In the genomic region with DNA sequence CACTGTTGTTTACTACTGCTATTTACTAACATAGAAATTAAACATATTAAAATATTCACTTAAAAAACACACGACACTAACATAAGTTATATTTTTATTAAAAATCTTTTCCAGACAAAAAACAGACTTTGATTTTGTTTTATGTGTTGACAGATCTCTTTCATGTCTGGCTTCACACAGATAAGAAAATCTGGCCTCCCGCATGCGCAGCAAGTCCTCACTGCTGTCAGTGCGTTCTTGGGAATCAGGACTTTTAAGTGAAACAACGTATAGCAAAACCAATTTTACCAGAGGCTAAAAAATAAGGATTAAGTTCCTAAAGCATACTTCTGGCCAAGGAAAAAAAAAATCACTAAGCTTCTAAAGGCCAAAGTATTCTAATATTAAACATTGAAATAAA, we compare ENCODE assay signal across 8 cellular contexts. TPM values are rescaled to one million over a fixed set of nuclear protein-coding genes. Genes with fewer than 3 reads are reported as not detected.
DNase-seq lines count a peak whose midpoint lies in the region; ATAC-seq and TF ChIP-seq lines count a peak whose summit lies in the region.

No MANE protein-coding gene starts in this region.

- no peaks in the 10 kb centered on the region for H3K9me3 Mint-ChIP-seq in CD14-positive monocyte

- ATAC-seq in body of pancreas: no peak
- ATAC-seq in GM18511 (IDR thresholded peaks at IDR 0.05; ENCODE audit: unreplicated experiment): no peak
- ATAC-seq in HG02798 (IDR thresholded peaks at IDR 0.05; ENCODE audit: poor library complexity, unreplicated experiment): no peak

- H3K4me2 ChIP-seq in MM.1S (ENCODE audit: low read depth, low read length): peak overlapping the region; percentile 30

- intact Hi-C loops in CD14-positive monocyte (cut with micrococcal nuclease) (loop anchor here in 1 of 2 donors (5.0 kb wide), 1 partner anchor 63 kb away; a partner anchor contains a TSS), body of pancreas (cut with DNase I) (no loop called here)

- peak overlapping the region; percentile 97; the same call in 1 of the 2 replicates for H3K9ac ChIP-seq in MM.1S (ENCODE audit: low read length)

- 20 to 23% methylated on average over 5 of the region's 5 CpGs for WGBS in body of pancreas, 2 donors
- 30 to 40% methylated on average over 2 to 3 of the region's 5 CpGs for WGBS in mesodermal cell (ENCODE audit: insufficient coverage in 2 of 2), 2 experiments

- H2AFZ ChIP-seq in MM.1S (ENCODE audit: low read length): no peak overlapping the region

- H3K27me3 ChIP-seq in MM.1S (replicated peaks; ENCODE audit: insufficient read depth, low read length): no peaks in the 10 kb centered on the region
- H3K27me3 ChIP-seq in body of pancreas: no peaks in the 10 kb centered on the region

- no peaks in the 10 kb centered on the region for H3K9me2 ChIP-seq in MM.1S (replicated peaks; ENCODE audit: insufficient read depth, low read length)

- peaks cover 74% of the 10 kb centered on the region for H3K79me2 ChIP-seq in MM.1S (ENCODE audit: low read length)

- peak overlapping the region; percentile 91 to 94 for H3K4me3 Mint-ChIP-seq in CD14-positive monocyte

- H3K27me3 Mint-ChIP-seq in CD14-positive monocyte (ENCODE audit: low read depth in 3 of 3): no peaks in the 10 kb centered on the region

- peak overlapping the region; percentile 98 to 100 (median 99) for H3K27ac Mint-ChIP-seq in CD14-positive monocyte

- TF ChIP-seq CTCF in CD14-positive monocyte (IDR thresholded peaks at IDR 0.05) (no peak), MM.1S (IDR thresholded peaks at IDR 0.05; ENCODE audit: low read length) (no peak), body of pancreas (IDR thresholded peaks at IDR 0.05) (no peak), GM10266 (IDR thresholded peaks at IDR 0.05; ENCODE audit: control insufficient read depth, insufficient read depth, low read depth, missing control alignments) (no peak)

- peaks cover 27 to 33% of the 10 kb centered on the region in 2 donors for H3K36me3 Mint-ChIP-seq in CD14-positive monocyte

- H3K4me3 ChIP-seq in MM.1S (ENCODE audit: low read length) (peak overlapping the region; percentile 99), body of pancreas (peak overlapping the region in 1 of 2 donors; percentile 41), mesodermal cell (ENCODE audit: extremely low read depth, insufficient read depth, low read length, poor library complexity, severe bottlenecking) (peak overlapping the region; percentile 98)

- no peak for TF ChIP-seq POLR2A in body of pancreas (IDR thresholded peaks at IDR 0.05)

- H4K20me1 ChIP-seq in MM.1S (ENCODE audit: insufficient read depth, low read length): no peaks in the 10 kb centered on the region

- peaks cover 30% of the 10 kb centered on the region for H3K4me1 ChIP-seq in MM.1S (ENCODE audit: low read length)
- H3K4me1 ChIP-seq in body of pancreas: peaks cover 64% of the 10 kb centered on the region
- peaks cover 20% of the 10 kb centered on the region for H3K4me1 ChIP-seq in mesodermal cell (ENCODE audit: control insufficient read depth, insufficient read depth, low read length, poor library complexity, severe bottlenecking)

- H3K36me3 ChIP-seq in MM.1S (replicated peaks; ENCODE audit: insufficient read depth, low read length): no peaks in the 10 kb centered on the region
- no peaks in the 10 kb centered on the region for H3K36me3 ChIP-seq in body of pancreas (replicated peaks in 1 of 2; ENCODE audit: insufficient read depth in 1 of 2, low read depth in 2 of 2)
- peaks cover 64% of the 10 kb centered on the region for H3K36me3 ChIP-seq in mesodermal cell (ENCODE audit: control insufficient read depth, insufficient read depth, low read length)

- no peak for DNase-seq in CD14-positive monocyte (ENCODE audit: low spot score)
- DNase-seq in MM.1S: peak; percentile 43
- DNase-seq in body of pancreas: peak in 1 of 4 donors; percentile 31
- no peak for DNase-seq in NCI-H1436 treated with DMSO at 0.1 percent for 48 hours (lab: John Stamatoyannopoulos, UW)
- DNase-seq in GM10266 (ENCODE audit: extremely low spot score): no peak

- peaks cover 53% of the 10 kb centered on the region for H3K4me1 Mint-ChIP-seq in CD14-positive monocyte

- H3F3A ChIP-seq in MM.1S (ENCODE audit: insufficient read depth, low read length): peaks cover 23% of the 10 kb centered on the region

- H3K27ac ChIP-seq in MM.1S (ENCODE audit: low read length): peak overlapping the region; percentile 99; the same call in 1 of the 2 replicates
- H3K27ac ChIP-seq in body of pancreas: peak overlapping the region in 3 of 4 donors; percentile 96 to 100 (median 99)
- peak overlapping the region; percentile 99 for H3K27ac ChIP-seq in mesodermal cell (ENCODE audit: low read depth, low read length, severe bottlenecking)

- no peaks in the 10 kb centered on the region for H3K9me3 ChIP-seq in MM.1S (replicated peaks; ENCODE audit: insufficient read depth, low read length)
- no peaks in the 10 kb centered on the region for H3K9me3 ChIP-seq in body of pancreas
- H3K9me3 ChIP-seq in mesodermal cell (ENCODE audit: control insufficient read depth, low read length): no peaks in the 10 kb centered on the region

RNA-seq across cellular contexts. Expression of a gene that starts 1.2 kb away (rescaled TPM):
- 10 to 100 TPM; 35.0 to 46.9 TPM for polyA plus RNA-seq in CD14-positive monocyte
- total RNA-seq in body of pancreas: 10 to 100 TPM; 15.6 to 20.4 TPM
- polyA plus RNA-seq in mesodermal cell (2013, experiment 1 of 2): 172 TPM
- polyA plus RNA-seq in mesodermal cell (2013, experiment 2 of 2): 191 TPM

RNA-seq across cellular contexts. Expression of a gene that starts 6.0 kb away (rescaled TPM):
- 1 to 10 TPM; 7.1 to 8.6 TPM for polyA plus RNA-seq in CD14-positive monocyte
- total RNA-seq in body of pancreas: 10 to 100 TPM in 1 of 2 donors, 1 to 10 TPM in 1; 9.9 to 14.3 TPM
- polyA plus RNA-seq in mesodermal cell (2013, experiment 1 of 2): 14.6 TPM
- polyA plus RNA-seq in mesodermal cell (2013, experiment 2 of 2): 12.2 TPM

RNA-seq across cellular contexts. Expression of a gene that starts 24.5 kb away (rescaled TPM):
- polyA plus RNA-seq in CD14-positive monocyte: not detected
- total RNA-seq in body of pancreas: not detected
- not detected for polyA plus RNA-seq in mesodermal cell (2013, experiment 1 of 2)
- polyA plus RNA-seq in mesodermal cell (2013, experiment 2 of 2): not detected
